8 cellular contexts compared by ENCODE assay signal in genomic region chr7:90403174-90404113, GRCh38.
DNase-seq lines count a peak whose midpoint lies in the region; ATAC-seq, FAIRE-seq and TF ChIP-seq lines count a peak whose summit lies in the region.

Gene CLDN12 (plus strand): TSS chr7:90403461. CDS start chr7:90412677, 9,216 bp downstream.

- no peak for TF ChIP-seq CTCF in AG09309 (IDR thresholded peaks at IDR 0.05; ENCODE audit: control insufficient read depth, insufficient read depth, low read depth, low read length, missing control alignments)

- FAIRE-seq in islet of Langerhans (lab: Jason Lieb, UNC) = peak; percentile 77

- in situ Hi-C loops in GM18951 (cut with MboI; ENCODE audit: low sequenced_read_pairs, unreplicated experiment) = loop anchor here (25.0 kb wide), 2 partner anchors 141 to 241 kb away; partner anchors contain the start of gene STEAP1

- no peaks in the 10 kb centered on the region for H3K27me3 Mint-ChIP-seq in central memory CD8-positive, alpha-beta T cell

- H3K4me1 Mint-ChIP-seq in central memory CD8-positive, alpha-beta T cell = peaks cover 20% of the 10 kb centered on the region

- H3K4me3 ChIP-seq in AG09309 (ENCODE audit: control insufficient read depth, low read depth, low read length) = peak within 1 kb of the TSS; percentile 71

- peaks cover 7% of the 10 kb centered on the region for H3K36me3 Mint-ChIP-seq in central memory CD8-positive, alpha-beta T cell (ENCODE audit: insufficient read depth)

- peak; percentile 96 for ATAC-seq in HG03175 (IDR thresholded peaks at IDR 0.05; ENCODE audit: unreplicated experiment)
- peak; percentile 99 for ATAC-seq in central memory CD8-positive, alpha-beta T cell (replicated peaks; ENCODE audit: extremely low read depth, poor library complexity, severe bottlenecking)

- TF ChIP-seq POLR2A in GM18951 (IDR thresholded peaks at IDR 0.05; ENCODE audit: extremely low read depth, insufficient read depth, insufficient read length) = peak; percentile 62

- H3K9me3 Mint-ChIP-seq in central memory CD8-positive, alpha-beta T cell = peaks cover 16% of the 10 kb centered on the region

- peak; percentile 96 for DNase-seq in AG09309 (ENCODE audit: low read depth)
- peak; percentile 96 for DNase-seq in NCI-H2227 treated with DMSO at 0.1 percent for 48 hours (lab: John Stamatoyannopoulos, UW)
- DNase-seq in activated CD4-positive, CD25-positive, alpha-beta regulatory T cell (lab: John Stamatoyannopoulos, UW) = peak; percentile 8 to 27 (median 16)
- DNase-seq in central memory CD8-positive, alpha-beta T cell (ENCODE audit: low spot score in 2 of 2) = peak; percentile 59 to 75
- peak; percentile 32 for DNase-seq in stimulated activated CD4-positive, alpha-beta T cell treated with anti-CD3 and anti-CD28 coated beads, Interleukin-12 subunit alpha, Interleukin-12 subunit beta, amount 100 ng/mL, for 4 hours

- peak within 1 kb of the TSS; percentile 97 for H3K27ac Mint-ChIP-seq in central memory CD8-positive, alpha-beta T cell (ENCODE audit: low read depth)

- H3K4me3 Mint-ChIP-seq in central memory CD8-positive, alpha-beta T cell = peak within 1 kb of the TSS; percentile 97

Comparison
In these comparisons a context has a peak if more than half of its experiments do, and no peak if none do; other contexts are left out.
1. Peak in every context shown above with its lines: DNase-seq, ATAC-seq and H3K4me3 ChIP-seq.
2. DNase-seq: peak in every context shown above with its lines; median percentile 96 in AG09309; 96 in NCI-H2227 treated with DMSO at 0.1 percent for 48 hours; 67 in central memory CD8-positive, alpha-beta T cell; 32 in stimulated activated CD4-positive, alpha-beta T cell treated with anti-CD3 and anti-CD28 coated beads, Interleukin-12 subunit alpha, Interleukin-12 subunit beta, amount 100 ng/mL, for 4 hours; 16 in activated CD4-positive, CD25-positive, alpha-beta regulatory T cell.